ENCODE assay signal across 11 cellular contexts in the genomic region with DNA sequence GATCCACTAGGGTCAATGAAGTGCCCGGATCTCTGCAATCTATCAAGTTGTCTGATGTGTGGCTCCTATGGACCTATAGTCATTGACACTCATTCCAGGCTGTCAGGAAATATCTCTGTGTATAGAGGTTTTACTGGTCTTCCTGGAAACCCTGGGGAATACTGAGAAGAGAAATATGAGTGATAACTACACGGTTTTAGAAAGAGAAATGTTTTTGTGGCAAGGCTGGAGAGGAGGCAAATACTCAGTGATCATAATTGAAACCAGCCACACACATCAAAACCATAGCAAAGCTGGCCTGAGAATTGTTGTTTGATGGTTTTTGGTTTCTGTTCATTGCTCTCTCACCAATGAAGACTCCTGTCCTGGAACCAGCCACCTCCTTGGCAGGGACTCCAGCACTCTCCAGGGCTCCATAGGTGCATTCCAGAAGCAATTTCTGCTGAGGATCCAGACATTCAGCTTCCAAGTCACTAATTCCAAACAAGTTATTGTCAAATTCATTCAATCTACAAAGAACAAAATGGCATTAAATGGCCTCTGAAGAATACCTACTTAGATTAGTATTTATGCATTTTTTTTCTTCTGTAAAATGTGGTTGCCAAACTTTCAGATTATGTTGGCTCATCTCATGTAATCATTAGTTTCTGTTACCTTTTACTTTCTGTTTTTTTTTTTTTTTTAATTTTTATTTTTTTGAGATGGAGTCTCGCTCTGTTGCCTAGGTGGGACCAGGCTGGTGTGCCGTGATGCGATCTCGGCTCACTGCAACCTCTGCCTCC.
DNase-seq lines count a peak whose midpoint lies in the region; ATAC-seq and TF ChIP-seq lines count a peak whose summit lies in the region.
"Had no signal": no experiment of that assay in that cellular context is flagged by ENCODE, and none has a peak within 500 bp of the region (broad histone marks: within the 10 kb centered on the region; RNA-seq: fewer than 3 reads in every experiment).

No MANE protein-coding gene starts in this region.

- no peak overlapping the region for H3K4me3 Mint-ChIP-seq in immature natural killer cell
- H3K4me3 Mint-ChIP-seq: activated B cell treated with CpG ODN at 0.5 μM for 24 hours had no signal

- intact Hi-C loops in adrenal gland (cut with DNase I): no loop called here

- H3K4me3 ChIP-seq in astrocyte of the cerebellum (ENCODE audit: low read depth, low read length) (no peak overlapping the region), adrenal gland (no peak overlapping the region)
- H3K4me3 ChIP-seq: K562 had no signal

- peak; percentile 33 for DNase-seq in astrocyte of the cerebellum (ENCODE audit: low read depth)
- DNase-seq in RPMI8226: no peak
- DNase-seq in adrenal gland: no peak
- DNase-seq in NCI-H1105 treated with DMSO at 0.1 percent for 48 hours (lab: John Stamatoyannopoulos, UW): no peak
- no peak for DNase-seq in immature natural killer cell
- DNase-seq: activated B cell treated with CpG ODN at 0.5 μM for 24 hours; central memory CD4-positive, alpha-beta T cell had no signal

- H3K27me3 ChIP-seq in adrenal gland: no peaks in the 10 kb centered on the region

- H3K27me3 Mint-ChIP-seq in immature natural killer cell (ENCODE audit: low read depth in 3 of 3): peaks cover 0 to 2% (median 0%) of the 10 kb centered on the region in 3 donors
- H3K27me3 Mint-ChIP-seq: activated B cell treated with CpG ODN at 0.5 μM for 24 hours had no signal

- peaks cover 0 to 3% of the 10 kb centered on the region in 2 donors for H3K36me3 ChIP-seq in adrenal gland (replicated peaks in 1 of 2)

- H3K9me3 ChIP-seq in adrenal gland (replicated peaks in 1 of 3): no peaks in the 10 kb centered on the region

- in situ Hi-C loops in astrocyte of the cerebellum (cut with HindIII; ENCODE audit: low sequenced_read_pairs): no loop called here

- TF ChIP-seq POLR2A in adrenal gland (IDR thresholded peaks at IDR 0.05): no peak

- TF ChIP-seq CTCF in astrocyte of the cerebellum (IDR thresholded peaks at IDR 0.05; ENCODE audit: low read depth, low read length, missing control alignments): no peak
- no peak for TF ChIP-seq CTCF in adrenal gland (IDR thresholded peaks at IDR 0.05)

- no peaks in the 10 kb centered on the region for H3K9me3 Mint-ChIP-seq in immature natural killer cell
- H3K9me3 Mint-ChIP-seq: activated B cell treated with CpG ODN at 0.5 μM for 24 hours had no signal

- WGBS in adrenal gland, 4 donors: 82 to 91% (median 88%) methylated on average over 3 to 6 of the region's 6 CpGs

- H3K4me1 Mint-ChIP-seq in immature natural killer cell: no peaks in the 10 kb centered on the region

- ATAC-seq in GM18858 (IDR thresholded peaks at IDR 0.05; ENCODE audit: unreplicated experiment) (peak; percentile 76), GM21360 (IDR thresholded peaks at IDR 0.05; ENCODE audit: unreplicated experiment) (peak; percentile 89), HG03095 (IDR thresholded peaks at IDR 0.05; ENCODE audit: unreplicated experiment) (peak; percentile 88)
- ATAC-seq: K562 had no signal

- H3K27ac ChIP-seq in adrenal gland: no peak overlapping the region

- no peak overlapping the region for H3K27ac Mint-ChIP-seq in immature natural killer cell
- H3K27ac Mint-ChIP-seq: activated B cell treated with CpG ODN at 0.5 μM for 24 hours had no signal

- no peaks in the 10 kb centered on the region for H3K4me1 ChIP-seq in adrenal gland (replicated peaks in 1 of 2)

- peaks cover 8 to 20% (median 17%) of the 10 kb centered on the region in 3 donors for H3K36me3 Mint-ChIP-seq in immature natural killer cell
